ENCODE assay signal across 9 cellular contexts in the genomic region with DNA sequence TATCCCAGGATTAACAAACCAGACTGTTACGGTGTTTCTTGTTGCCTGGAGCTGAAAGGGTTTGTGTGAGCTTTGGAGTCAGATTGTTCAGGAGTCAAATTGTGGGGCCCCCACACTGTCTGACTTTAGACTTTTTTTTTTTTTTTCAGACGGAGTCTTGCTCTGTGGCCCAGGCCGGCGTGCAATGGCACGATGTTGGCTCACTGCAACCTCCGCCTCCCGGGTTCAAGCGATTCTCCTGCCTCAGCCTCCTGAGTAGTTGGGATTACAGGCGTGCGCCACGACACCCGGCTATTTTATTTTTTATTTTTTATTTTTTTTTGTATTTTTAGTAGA. TPM values are rescaled to one million over a fixed set of nuclear protein-coding genes. Genes with fewer than 3 reads are reported as not detected.
DNase-seq lines count a peak whose midpoint lies in the region; TF ChIP-seq lines count a peak whose summit lies in the region.
"Had no signal": no experiment of that assay in that cellular context is flagged by ENCODE, and none has a peak within 500 bp of the region (broad histone marks: within the 10 kb centered on the region; RNA-seq: fewer than 3 reads in every experiment).

No MANE protein-coding gene starts in this region.

- H3K36me3 ChIP-seq in A673 (ENCODE audit: insufficient read depth, low read length, poor library complexity, severe bottlenecking) (peaks cover 39% of the 10 kb centered on the region), HUES64 (ENCODE audit: insufficient read depth, low read length) (peaks cover 41% of the 10 kb centered on the region), muscle layer of duodenum (ENCODE audit: control insufficient read depth in 1 of 2, insufficient read depth in 2 of 2, low read length in 2 of 2) (peaks cover 16 to 25% of the 10 kb centered on the region in 2 donors)

- peaks cover 16% of the 10 kb centered on the region for H3K4me1 Mint-ChIP-seq in chondrocyte (ENCODE audit: low read depth)

- H3K9me3 Mint-ChIP-seq in chondrocyte (ENCODE audit: low read depth): no peaks in the 10 kb centered on the region

- H3K4me3 Mint-ChIP-seq in chondrocyte (ENCODE audit: unreplicated experiment): peak overlapping the region; percentile 99

- peak overlapping the region; percentile 94 for H3K9ac ChIP-seq in HUES64 (ENCODE audit: low read depth, low read length)

- 92% methylated on average over 8 of the region's 12 CpGs for WGBS in HUES64

- TF ChIP-seq CTCF in A673 (conservative IDR thresholded peaks at IDR 0.05; ENCODE audit: low read depth, low read length) (no peak), chondrocyte (IDR thresholded peaks at IDR 0.05) (no peak)

- H3K9me3 ChIP-seq in A673 (ENCODE audit: low read depth, low read length, poor library complexity, severe bottlenecking) (no peaks in the 10 kb centered on the region), HUES64 (ENCODE audit: insufficient read depth, low read depth, low read length) (no peaks in the 10 kb centered on the region), muscle layer of duodenum (ENCODE audit: control insufficient read depth in 1 of 2, low read length in 2 of 2) (no peaks in the 10 kb centered on the region)

- H3K27me3 ChIP-seq in A673 (replicated peaks; ENCODE audit: insufficient read depth, low read depth, low read length, poor library complexity): no peaks in the 10 kb centered on the region
- H3K27me3 ChIP-seq in HUES64 (ENCODE audit: insufficient read depth, low read length): no peaks in the 10 kb centered on the region
- no peaks in the 10 kb centered on the region for H3K27me3 ChIP-seq in muscle layer of duodenum (ENCODE audit: low read depth, low read length)

- peaks cover 13% of the 10 kb centered on the region for H3K36me3 Mint-ChIP-seq in chondrocyte (ENCODE audit: low read depth)

- H3K4me3 ChIP-seq in A673 (ENCODE audit: low read depth, low read length, poor library complexity, severe bottlenecking) (peak overlapping the region; percentile 95), HUES64 (ENCODE audit: low read length) (peak overlapping the region; percentile 99), muscle layer of duodenum (ENCODE audit: low read depth in 1 of 2, low read length in 2 of 2) (peak overlapping the region; percentile 86 to 87)

- intact Hi-C loops in A673 (cut with micrococcal nuclease; ENCODE audit: unreplicated experiment): no loop called here

- H3K27ac Mint-ChIP-seq in chondrocyte (ENCODE audit: unreplicated experiment): no peak overlapping the region

- no peak for DNase-seq in A673 (ENCODE audit: low spot score)
- no peak for DNase-seq in chondrocyte (ENCODE audit: low spot score)
- DNase-seq in RKO (ENCODE audit: low spot score): no peak
- no peak for DNase-seq in D341Med (ENCODE audit: low spot score)
- no peak for DNase-seq in HuH-7.5 (ENCODE audit: low spot score)
- no peak for DNase-seq in 8988T
- DNase-seq: activated gamma-delta T cell treated with Interleukin-2 at 50 U/mL for 16 hours had no signal

- CTCF ChIA-PET in A673 (lab: Charles Lee): interaction anchor here (1.0 to 1.4 kb wide), 2 partner anchors 11 to 20 kb away, joined by 3 to 4 read pairs; partner anchors contain the start of genes EEF1AKMT3 and METTL1

- H3K27ac ChIP-seq in A673 (ENCODE audit: low read depth, low read length, poor library complexity, severe bottlenecking): peak overlapping the region; percentile 79
- H3K27ac ChIP-seq in HUES64 (ENCODE audit: low read depth, low read length): no peak overlapping the region
- H3K27ac ChIP-seq in muscle layer of duodenum (ENCODE audit: low read length): no peak overlapping the region

- no peaks in the 10 kb centered on the region for H3K27me3 Mint-ChIP-seq in chondrocyte (ENCODE audit: low read depth)

- BruUV-seq in A673 (replicated peaks; lab: Mats Ljungman, UMichigan): no TSS peak

- H3K4me1 ChIP-seq in A673 (ENCODE audit: insufficient read depth, low read length, poor library complexity, severe bottlenecking) (no peaks in the 10 kb centered on the region), HUES64 (ENCODE audit: insufficient read depth, low read length) (no peaks in the 10 kb centered on the region), muscle layer of duodenum (ENCODE audit: control insufficient read depth in 1 of 2, insufficient read depth in 2 of 2, low read length in 2 of 2) (peaks cover 0 to 16% of the 10 kb centered on the region in 2 donors)

- POLR2A ChIA-PET in A673 (lab: Charles Lee; ENCODE audit: low non-redundant PET): no interaction called here

RNA-seq across cellular contexts. Expression of gene TSFM, which starts 0.8 kb away (rescaled TPM):
- total RNA-seq in A673 (2021): 52.6 and 58.5 TPM in 2 replicates
- 30.4 TPM for polyA plus RNA-seq in HUES64 (2013, experiment 1 of 2)
- polyA plus RNA-seq in HUES64 (2013, experiment 2 of 2): 31.9 TPM
- 17.8 to 21.3 TPM (median 19.9 TPM) in 3 replicates for total RNA-seq in chondrocyte

RNA-seq across cellular contexts. Expression of gene EEF1AKMT3, which starts 11.0 kb away (rescaled TPM):
- total RNA-seq in A673 (2021): 5.3 and 7.4 TPM in 2 replicates
- polyA plus RNA-seq in HUES64 (2013, experiment 1 of 2): 1.4 TPM
- polyA plus RNA-seq in HUES64 (2013, experiment 2 of 2): 3.7 TPM
- 13.0 to 14.8 TPM (median 13.6 TPM) in 3 replicates for total RNA-seq in chondrocyte

RNA-seq across cellular contexts. Expression of gene METTL1, which starts 11.5 kb away (rescaled TPM):
- 51.0 and 55.6 TPM in 2 replicates for total RNA-seq in A673 (2021)
- polyA plus RNA-seq in HUES64 (2013, experiment 1 of 2): 42.8 TPM
- polyA plus RNA-seq in HUES64 (2013, experiment 2 of 2): 36.9 TPM
- total RNA-seq in chondrocyte: 25.2 to 33.6 TPM (median 26.8 TPM) in 3 replicates

RNA-seq across cellular contexts. Expression of gene CYP27B1, which starts 16.6 kb away (rescaled TPM):
- total RNA-seq in A673 (2021) (4.5 and 4.7 TPM in 2 replicates), chondrocyte (2.1 to 3.2 TPM (median 2.3 TPM) in 3 replicates)
- 0.95 TPM for polyA plus RNA-seq in HUES64 (2013, experiment 1 of 2)
- polyA plus RNA-seq in HUES64 (2013, experiment 2 of 2): 1.2 TPM

RNA-seq across cellular contexts. Expression of gene MARCHF9, which starts 28.5 kb away (rescaled TPM):
- total RNA-seq in A673 (2021) (19.8 and 23.6 TPM in 2 replicates), chondrocyte (17.3 to 22.1 TPM (median 21.8 TPM) in 3 replicates)
- polyA plus RNA-seq in HUES64 (2013, experiment 1 of 2): 3.7 TPM
- polyA plus RNA-seq in HUES64 (2013, experiment 2 of 2): 4.6 TPM
